16 cellular contexts compared by ENCODE assay signal in genomic region chr2:100196786-100197494, GRCh38. TPM values are rescaled to one million over a fixed set of nuclear protein-coding genes. Genes with fewer than 3 reads are reported as not detected.
DNase-seq lines count a peak whose midpoint lies in the region; ATAC-seq, FAIRE-seq and TF ChIP-seq lines count a peak whose summit lies in the region.
"Had no signal": no experiment of that assay in that cellular context is flagged by ENCODE, and none has a peak within 500 bp of the region (broad histone marks: within the 10 kb centered on the region; RNA-seq: fewer than 3 reads in every experiment).

No MANE protein-coding gene starts in this region.

- H3K27me3 ChIP-seq in osteoblast (ENCODE audit: insufficient read depth, low read length) (no peaks in the 10 kb centered on the region), upper lobe of left lung (no peaks in the 10 kb centered on the region), body of pancreas (no peaks in the 10 kb centered on the region)
- H3K27me3 ChIP-seq: neutrophil, SJSA1 had no signal

- H2AFZ ChIP-seq in osteoblast (ENCODE audit: low read length): peak overlapping the region; percentile 90

- ATAC-seq in upper lobe of left lung (ENCODE audit: low FRiP score in 2 of 2) (no peak), GM19463 (IDR thresholded peaks at IDR 0.05; ENCODE audit: unreplicated experiment) (no peak), body of pancreas (no peak)
- ATAC-seq: GM12878 had no signal

- DNase-seq in fibroblast of peridontal ligament (ENCODE audit: extremely low read depth) (peak; percentile 51), osteoblast (ENCODE audit: insufficient read length, low spot score, missing footprints) (peak; percentile 51), upper lobe of left lung (peak in 1 of 2 donors; percentile 60), body of pancreas (no peak), GM19239 (ENCODE audit: insufficient read length, low spot score) (no peak)
- DNase-seq: activated T-cell treated with anti-CD3 and anti-CD28 coated beads, Interleukin-2, amount 50 U/mL, for 24 hours; NCI-H1436; NCI-H774; stimulated activated CD4-positive, alpha-beta T cell treated with anti-CD3 and anti-CD28 coated beads, Interleukin-1b, Interleukin-23, amount 100 ng/mL, for 48 hours; stimulated activated naive CD4-positive, alpha-beta T cell had no signal

- 89 to 92% methylated on average over 18 of the region's 18 CpGs for WGBS in upper lobe of left lung, 2 donors
- 87 to 92% methylated on average over 18 of the region's 18 CpGs for WGBS in body of pancreas, 2 donors

- H3K4me3 ChIP-seq in osteoblast (ENCODE audit: insufficient read depth, low read length) (no peak overlapping the region), upper lobe of left lung (no peak overlapping the region), body of pancreas (no peak overlapping the region)
- H3K4me3 ChIP-seq: GM12878, SJSA1 had no signal

- intact Hi-C loops in body of pancreas (cut with DNase I): no loop called here

- H3K9me3 ChIP-seq in osteoblast (ENCODE audit: low read depth, low read length) (no peaks in the 10 kb centered on the region), upper lobe of left lung (no peaks in the 10 kb centered on the region), body of pancreas (no peaks in the 10 kb centered on the region)
- H3K9me3 ChIP-seq: neutrophil had no signal

- TF ChIP-seq CTCF in VCaP (conservative IDR thresholded peaks at IDR 0.05) (no peak), osteoblast (IDR thresholded peaks at IDR 0.05; ENCODE audit: extremely low read depth, low read depth, low read length) (no peak), upper lobe of left lung (IDR thresholded peaks at IDR 0.05) (no peak), body of pancreas (IDR thresholded peaks at IDR 0.05) (no peak)

- H3K27ac ChIP-seq in VCaP (peak overlapping the region; percentile 26; the same call in 1 of the 2 replicates), osteoblast (ENCODE audit: low read depth, low read length) (peak overlapping the region; percentile 75), upper lobe of left lung (peak overlapping the region; percentile 37 to 82 (median 79)), body of pancreas (no peak overlapping the region)
- H3K27ac ChIP-seq: neutrophil, SJSA1 had no signal

- H3K4me1 ChIP-seq in osteoblast (ENCODE audit: insufficient read depth, low read length) (peaks cover 20% of the 10 kb centered on the region), upper lobe of left lung (peaks cover 58 to 69% (median 67%) of the 10 kb centered on the region in 4 donors), body of pancreas (peaks cover 5% of the 10 kb centered on the region)
- H3K4me1 ChIP-seq: SJSA1 had no signal

- H4K20me1 ChIP-seq in osteoblast (ENCODE audit: insufficient read depth, low read length): no peaks in the 10 kb centered on the region

- TF ChIP-seq POLR2A in upper lobe of left lung (IDR thresholded peaks at IDR 0.05) (no peak), body of pancreas (IDR thresholded peaks at IDR 0.05) (no peak)

- FAIRE-seq in GM19239 (lab: Jason Lieb, UNC): no peak
- FAIRE-seq: D721Med, GM12878 had no signal

- H3K36me3 ChIP-seq in osteoblast (ENCODE audit: insufficient read depth, low read length) (no peaks in the 10 kb centered on the region), upper lobe of left lung (no peaks in the 10 kb centered on the region), body of pancreas (replicated peaks in 1 of 2; ENCODE audit: insufficient read depth in 1 of 2, low read depth in 2 of 2) (no peaks in the 10 kb centered on the region)
- H3K36me3 ChIP-seq: neutrophil, SJSA1 had no signal

- H3K4me2 ChIP-seq in osteoblast (ENCODE audit: insufficient read depth, low read length): peak overlapping the region; percentile 64

- no peak for TF ChIP-seq EP300 in upper lobe of left lung (IDR thresholded peaks at IDR 0.05)

- H3K79me2 ChIP-seq in osteoblast (ENCODE audit: insufficient read depth, low read length): no peaks in the 10 kb centered on the region

RNA-seq across cellular contexts. Expression of gene AFF3, which starts 54.5 kb away (rescaled TPM):
- total RNA-seq in osteoblast (2.9 and 4.3 TPM in 2 replicates), upper lobe of left lung (100 to 1,000 TPM in 1 of 6 donors, 10 to 100 TPM in 5; 21.0 to 195 (median 47.9) TPM), body of pancreas (under 1 TPM; 0.52 to 0.99 TPM)

Comparison
In these comparisons a context has a peak if more than half of its experiments do, and no peak if none do; other contexts are left out.
1. H3K27ac ChIP-seq: peak in VCaP (single experiment), osteoblast (single experiment) and upper lobe of left lung (4 of 4); none in body of pancreas (0 of 4).
2. DNase-seq: peak in fibroblast of peridontal ligament (single experiment) and osteoblast (single experiment); none in body of pancreas (0 of 4) and GM19239 (single experiment).